14 cellular contexts compared by ENCODE assay signal in the genomic region with DNA sequence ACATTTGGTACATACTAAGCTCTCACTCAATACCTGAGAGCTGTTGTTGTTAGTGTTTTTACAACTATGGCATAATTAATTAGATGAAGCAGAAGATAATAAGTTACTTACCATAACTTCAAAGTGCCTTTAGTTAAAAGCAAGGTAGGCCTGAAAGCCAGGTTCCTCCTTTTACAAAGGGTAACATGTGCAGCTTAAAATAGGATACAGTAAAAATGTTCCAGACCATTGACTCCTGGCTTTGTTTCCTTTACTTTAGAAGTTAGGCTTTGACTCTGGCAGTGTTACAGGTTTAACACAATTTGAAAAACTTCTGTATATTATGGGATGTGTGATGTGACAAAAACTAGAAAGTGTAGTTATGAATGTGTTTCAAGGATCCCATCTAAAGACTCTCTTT.
DNase-seq lines count a peak whose midpoint lies in the region; ATAC-seq and TF ChIP-seq lines count a peak whose summit lies in the region.
"Had no signal": no experiment of that assay in that cellular context is flagged by ENCODE, and none has a peak within 500 bp of the region (broad histone marks: within the 10 kb centered on the region; RNA-seq: fewer than 3 reads in every experiment).

No MANE protein-coding gene starts in this region.

- intact Hi-C loops in PC-3 (cut with micrococcal nuclease), result loop anchor here (5.0 kb wide), 2 partner anchors 61 to 566 kb away; no protein-coding TSS in a partner anchor
- intact Hi-C loops in testis (cut with DNase I; ENCODE audit: low total_unique reads), result loop anchor here (10.0 kb wide), 1 partner anchor 628 kb away; no protein-coding TSS in a partner anchor

- H3K9me3 Mint-ChIP-seq in T-helper 2 cell treated with Interferon-gamma antibody and Interleukin-4, amounts not matched to agents 5 μg/mL and 100 μg/mL, for 36 hours, result no peaks in the 10 kb centered on the region
- H3K9me3 Mint-ChIP-seq: activated B cell treated with CpG ODN at 0.5 μM for 24 hours; activated T-cell treated with anti-CD3 and anti-CD28 coated beads, Interleukin-2, amount 50 U/mL, for 24 hours had no signal

- H3K4me3 ChIP-seq in PC-3 (ENCODE audit: low read length), result no peak overlapping the region
- no peak overlapping the region for H3K4me3 ChIP-seq in testis
- H3K4me3 ChIP-seq: dorsolateral prefrontal cortex, skin epidermis had no signal

- H4K20me1 ChIP-seq in PC-3 (ENCODE audit: low read length), result no peaks in the 10 kb centered on the region

- ATAC-seq in GM18499 (IDR thresholded peaks at IDR 0.05; ENCODE audit: insufficient read depth, unreplicated experiment) (peak; percentile 30), GM19467 (IDR thresholded peaks at IDR 0.05; ENCODE audit: unreplicated experiment) (peak; percentile 20), HG02852 (IDR thresholded peaks at IDR 0.05; ENCODE audit: unreplicated experiment) (peak; percentile 44), HG03565 (IDR thresholded peaks at IDR 0.05; ENCODE audit: unreplicated experiment) (peak; percentile 28), PC-3 (no peak)

- H3K9me3 ChIP-seq in PC-3 (ENCODE audit: low read length), result no peaks in the 10 kb centered on the region
- H3K9me3 ChIP-seq in testis, result no peaks in the 10 kb centered on the region

- CTCF ChIA-PET in PC-3 (lab: Charles Lee), result interaction anchor here (0.6 kb wide), 1 partner anchor 565 kb away, joined by 3 read pairs; no protein-coding TSS in a partner anchor

- POLR2A ChIA-PET in PC-3 (lab: Charles Lee; ENCODE audit: unreplicated experiment), result no interaction called here

- H3K4me1 ChIP-seq in PC-3 (ENCODE audit: insufficient read depth, low read length) (no peaks in the 10 kb centered on the region), testis (no peaks in the 10 kb centered on the region)

- DNase-seq in PC-3 (no peak), islet precursor cell (no peak), testis (no peak)
- no peak for DNase-seq in T-helper 2 cell treated with Interferon-gamma antibody and Interleukin-4, amounts not matched to agents 5 μg/mL and 100 μg/mL, for 36 hours (ENCODE audit: low spot score)
- DNase-seq: activated B cell treated with CpG ODN at 0.5 μM for 24 hours; activated T-cell treated with anti-CD3 and anti-CD28 coated beads, Interleukin-2, amount 50 U/mL, for 24 hours; dorsolateral prefrontal cortex; foreskin fibroblast; trophoblast cell had no signal

- no peaks in the 10 kb centered on the region for H3F3A ChIP-seq in PC-3 (ENCODE audit: low read length, unreplicated experiment)

- H3K36me3 Mint-ChIP-seq in T-helper 2 cell treated with Interferon-gamma antibody and Interleukin-4, amounts not matched to agents 5 μg/mL and 100 μg/mL, for 36 hours (ENCODE audit: low read depth), result no peaks in the 10 kb centered on the region

- no peak overlapping the region for H3K9ac ChIP-seq in PC-3 (ENCODE audit: low read length)

- no peak for TF ChIP-seq POLR2A in testis (IDR thresholded peaks at IDR 0.05)

- H3K4me2 ChIP-seq in PC-3 (ENCODE audit: low read length), result no peak overlapping the region

- H3K27ac ChIP-seq in PC-3 (ENCODE audit: low read length) (no peak overlapping the region), testis (no peak overlapping the region)
- H3K27ac ChIP-seq: dorsolateral prefrontal cortex, skin epidermis had no signal

- H3K27me3 Mint-ChIP-seq in T-helper 2 cell treated with Interferon-gamma antibody and Interleukin-4, amounts not matched to agents 5 μg/mL and 100 μg/mL, for 36 hours (ENCODE audit: low read depth), result peaks cover 3% of the 10 kb centered on the region
- H3K27me3 Mint-ChIP-seq: activated B cell treated with CpG ODN at 0.5 μM for 24 hours had no signal

- H3K36me3 ChIP-seq in PC-3 (ENCODE audit: low read depth, low read length), result no peaks in the 10 kb centered on the region
- no peaks in the 10 kb centered on the region for H3K36me3 ChIP-seq in testis (ENCODE audit: low read depth, missing control alignments)

- H3K27me3 ChIP-seq in PC-3 (ENCODE audit: low read length) (no peaks in the 10 kb centered on the region), testis (no peaks in the 10 kb centered on the region)
- H3K27me3 ChIP-seq: dorsolateral prefrontal cortex had no signal

- TF ChIP-seq CTCF in PC-3 (conservative IDR thresholded peaks at IDR 0.05; ENCODE audit: low read depth, low read length), result no peak
- TF ChIP-seq CTCF in testis (IDR thresholded peaks at IDR 0.05), result no peak

- H2AFZ ChIP-seq in PC-3 (ENCODE audit: low read length), result no peak overlapping the region

- H3K27ac Mint-ChIP-seq in T-helper 2 cell treated with Interferon-gamma antibody and Interleukin-4, amounts not matched to agents 5 μg/mL and 100 μg/mL, for 36 hours, result no peak overlapping the region
- H3K27ac Mint-ChIP-seq: activated B cell treated with CpG ODN at 0.5 μM for 24 hours; activated T-cell treated with anti-CD3 and anti-CD28 coated beads, Interleukin-2, amount 50 U/mL, for 24 hours had no signal

- H3K9me2 ChIP-seq in PC-3 (replicated peaks; ENCODE audit: low read length), result no peaks in the 10 kb centered on the region

- no TSS peak for BruUV-seq in PC-3 (replicated peaks; lab: Mats Ljungman, UMichigan)

- peaks cover 7% of the 10 kb centered on the region for H3K4me1 Mint-ChIP-seq in T-helper 2 cell treated with Interferon-gamma antibody and Interleukin-4, amounts not matched to agents 5 μg/mL and 100 μg/mL, for 36 hours (ENCODE audit: low read depth)

- no peaks in the 10 kb centered on the region for H3K79me2 ChIP-seq in PC-3 (ENCODE audit: low read length)

- H3K4me3 Mint-ChIP-seq in T-helper 2 cell treated with Interferon-gamma antibody and Interleukin-4, amounts not matched to agents 5 μg/mL and 100 μg/mL, for 36 hours, result no peak overlapping the region
- H3K4me3 Mint-ChIP-seq: activated B cell treated with CpG ODN at 0.5 μM for 24 hours; activated T-cell treated with anti-CD3 and anti-CD28 coated beads, Interleukin-2, amount 50 U/mL, for 24 hours had no signal
